In the genomic region with DNA sequence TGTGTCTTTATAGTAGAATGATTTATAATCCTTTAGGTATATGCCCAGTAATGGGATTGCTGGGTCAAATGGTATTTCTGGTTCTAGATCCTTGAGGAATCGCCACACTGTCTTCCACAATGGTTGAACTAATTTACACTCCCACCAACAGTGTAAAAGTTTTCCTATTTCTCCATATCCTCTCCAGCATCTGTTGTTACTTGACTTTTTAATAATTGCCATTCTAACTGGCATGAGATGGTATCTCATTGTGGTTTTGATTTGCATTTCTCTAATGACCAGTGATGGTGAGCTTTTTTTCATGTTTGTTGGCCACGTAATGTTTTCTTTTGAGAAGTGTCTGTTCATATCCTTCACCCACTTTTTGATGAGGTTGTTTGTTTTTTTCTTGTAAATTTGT, we compare ENCODE assay signal across 12 cellular contexts. TPM values are rescaled to one million over a fixed set of nuclear protein-coding genes. Genes with fewer than 3 reads are reported as not detected.
"Had no signal": no experiment of that assay in that cellular context is flagged by ENCODE, and none has a peak within 500 bp of the region (broad histone marks: within the 10 kb centered on the region; RNA-seq: fewer than 3 reads in every experiment).

No MANE protein-coding gene starts in this region.

RNA-seq across cellular contexts. Expression of a gene that starts 14.9 kb away (rescaled TPM):
- total RNA-seq: OCI-LY7, PC-3, PC-9, Peyer's patch, Right ventricle myocardium inferior, Right ventricle myocardium superior, RPMI7951, SJCRH30, SJSA1, SK-MEL-5, T-cell had no signal
- polyA plus RNA-seq: SK-N-SH had no signal

RNA-seq across cellular contexts. Expression of a gene that starts 15.2 kb away (rescaled TPM):
- total RNA-seq: OCI-LY7, PC-3, PC-9, Peyer's patch, Right ventricle myocardium inferior, Right ventricle myocardium superior, RPMI7951, SJCRH30, SJSA1, SK-MEL-5, T-cell had no signal
- polyA plus RNA-seq: SK-N-SH had no signal

RNA-seq across cellular contexts. Expression of a gene that starts 42.5 kb away (rescaled TPM):
- total RNA-seq: OCI-LY7, PC-3, PC-9, Peyer's patch, Right ventricle myocardium inferior, Right ventricle myocardium superior, RPMI7951, SJCRH30, SJSA1, SK-MEL-5, T-cell had no signal
- polyA plus RNA-seq: SK-N-SH had no signal
